In the genomic region with DNA sequence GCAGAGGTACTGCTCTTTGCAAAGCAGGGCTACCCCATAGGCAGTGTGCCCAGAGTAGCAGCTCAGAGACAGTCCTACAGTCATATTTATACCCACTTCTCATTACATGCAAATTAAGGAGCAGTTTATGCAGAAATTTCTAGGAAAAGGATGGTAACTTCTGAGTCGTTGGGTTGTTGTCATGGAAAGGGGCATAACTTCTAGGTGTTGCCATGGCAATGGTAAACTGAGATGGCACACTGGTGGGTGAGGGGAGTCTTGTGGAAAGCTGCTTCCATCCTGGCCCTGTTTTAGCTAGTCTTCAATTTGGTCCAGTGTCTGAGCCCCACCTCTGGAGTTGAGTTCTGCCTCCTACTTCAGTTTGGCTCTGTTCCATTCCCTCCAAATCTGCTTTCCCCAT, we compare ENCODE assay signal across 21 cellular contexts.
"Had no signal": no experiment of that assay in that cellular context is flagged by ENCODE, and none has a peak within 500 bp of the region (broad histone marks: within the 10 kb centered on the region; RNA-seq: fewer than 3 reads in every experiment).

No MANE protein-coding gene starts in this region.

- H3K27me3 ChIP-seq: sigmoid colon, testis had no signal

- H3K9me3 ChIP-seq: left ventricle myocardium inferior, sigmoid colon, testis had no signal

- FAIRE-seq: colon had no signal

- H3K36me3 ChIP-seq: left ventricle myocardium inferior, sigmoid colon had no signal

- H3K4me3 ChIP-seq: left ventricle myocardium inferior, sigmoid colon, testis had no signal

- H3K27ac ChIP-seq: sigmoid colon, testis had no signal

- DNase-seq: activated CD4-positive, alpha-beta T cell treated with anti-CD3 and anti-CD28 coated beads for 1 hour; activated CD4-positive, alpha-beta T cell treated with anti-CD3 and anti-CD28 coated beads, Interleukin-2, amount 50 U/mL, for 1 hour; activated CD8-positive, alpha-beta T cell treated with anti-CD3 and anti-CD28 coated beads, Interleukin-2, amount 10 ng/mL, durations not matched to agents 7 days and 5 days; activated gamma-delta T cell; aorta; central memory CD4-positive, alpha-beta T cell; foreskin melanocyte; glutamatergic neuron; hippocampal formation; kidney glomerular epithelial cell; left ventricle myocardium inferior; mammary epithelial cell; nephron progenitor cell; nucleus accumbens; retina; sigmoid colon; stimulated activated CD4-positive, alpha-beta T cell treated with anti-CD3 and anti-CD28 coated beads, Interleukin-4, amount 100 ng/mL, for 1 hour; stimulated activated naive CD4-positive, alpha-beta T cell; T-helper 9 cell; testis had no signal

- ATAC-seq: activated CD8-positive, alpha-beta T cell treated with anti-CD3 and anti-CD28 coated beads, Interleukin-2, amount 10 ng/mL, durations not matched to agents 7 days and 5 days had no signal
